ENCODE assay signal across 24 cellular contexts in genomic region chr18:3502650-3503049, GRCh38.
"Had no signal": no experiment of that assay in that cellular context is flagged by ENCODE, and none has a peak within 500 bp of the region (broad histone marks: within the 10 kb centered on the region; RNA-seq: fewer than 3 reads in every experiment).

No MANE protein-coding gene starts in this region.

- H3K36me3 ChIP-seq: gastrocnemius medialis, lower lobe of right lung, ovary, sigmoid colon, thoracic aorta, tibial nerve, upper lobe of left lung, uterus had no signal

- DNase-seq: effector CD8-positive, alpha-beta T cell; endodermal cell; gastrocnemius medialis; left ventricle myocardium superior; lower lobe of right lung; naive thymus-derived CD8-positive, alpha-beta T cell; nephron progenitor cell; occipital lobe; ovary; posterior cingulate gyrus; psoas muscle; right cardiac atrium; sigmoid colon; stimulated activated CD4-positive, alpha-beta T cell treated with anti-CD3 and anti-CD28 coated beads, Interleukin-2, amount 100 ng/mL, for 24 hours; stimulated activated CD4-positive, alpha-beta T cell treated with anti-CD3 and anti-CD28 coated beads, Interleukin-4, amount 100 ng/mL, for 24 hours; stimulated activated naive CD4-positive, alpha-beta T cell treated with Interleukin-2 at 50 U/mL for 16 hours; upper lobe of left lung; uterus had no signal

- H3K4me1 ChIP-seq: gastrocnemius medialis, uterus had no signal

- H3K27me3 ChIP-seq: ovary, tibial nerve, uterus had no signal

- ATAC-seq: esophagus mucosa; gastrocnemius medialis; left ventricle myocardium superior; lower lobe of right lung; naive thymus-derived CD8-positive, alpha-beta T cell; psoas muscle; right cardiac atrium; stimulated activated effector memory CD8-positive, alpha-beta T cell treated with anti-CD3 and anti-CD28 coated beads, Interleukin-12 subunit alpha, Interleukin-12 subunit beta, amount 100 ng/mL, for 72 hours had no signal

- H3K27ac ChIP-seq: epithelial cell of prostate, gastrocnemius medialis, lower lobe of right lung, ovary, psoas muscle, sigmoid colon, thoracic aorta, tibial nerve, upper lobe of left lung, uterus had no signal

- FAIRE-seq: keratinocyte had no signal

- H3K4me3 ChIP-seq: gastrocnemius medialis, lower lobe of right lung, ovary, psoas muscle, sigmoid colon, thoracic aorta, tibial nerve, upper lobe of left lung, uterus had no signal

- H3K9me3 ChIP-seq: gastrocnemius medialis, lower lobe of right lung, ovary, psoas muscle, sigmoid colon, thoracic aorta, tibial nerve, upper lobe of left lung, uterus had no signal
